8 cellular contexts compared by ENCODE assay signal in genomic region chr11:117315285-117316196, GRCh38. TPM values are rescaled to one million over a fixed set of nuclear protein-coding genes. Genes with fewer than 3 reads are reported as not detected.
DNase-seq lines count a peak whose midpoint lies in the region; ATAC-seq, FAIRE-seq and TF ChIP-seq lines count a peak whose summit lies in the region.

No MANE protein-coding gene starts in this region.

- peak overlapping the region; percentile 77 for H2AFZ ChIP-seq in endothelial cell of umbilical vein (ENCODE audit: low read depth, low read length)

- TF ChIP-seq POLR2A in endothelial cell of umbilical vein (IDR thresholded peaks at IDR 0.05; ENCODE audit: low read depth, low read length), result no peak

- no peaks in the 10 kb centered on the region for H3K27me3 ChIP-seq in endothelial cell of umbilical vein (ENCODE audit: control insufficient read depth in 2 of 2, insufficient read depth in 2 of 2, low read length in 2 of 2)

- no peaks in the 10 kb centered on the region for H3K36me3 ChIP-seq in endothelial cell of umbilical vein (ENCODE audit: control insufficient read depth in 2 of 2, extremely low read depth in 1 of 2, insufficient read depth in 2 of 2, low read length in 2 of 2)

- no peaks in the 10 kb centered on the region for H3K36me3 Mint-ChIP-seq in T-helper 2 cell treated with Interferon-gamma antibody and Interleukin-4, amounts not matched to agents 5 μg/mL and 100 μg/mL, for 36 hours (ENCODE audit: low read depth)
- H3K36me3 Mint-ChIP-seq in natural killer cell treated with Interleukin-12 subunit alpha and Interleukin-12 subunit beta and Interleukin-15 and Interleukin-18, amount 100 ng/mL, for 72 hours, result no peaks in the 10 kb centered on the region

- H3K4me3 ChIP-seq in endothelial cell of umbilical vein (replicated peaks in 1 of 3; ENCODE audit: insufficient read depth in 1 of 3, low read depth in 1 of 3, low read length in 3 of 3), result peak overlapping the region; percentile 3 to 68 (median 41)

- no peaks in the 10 kb centered on the region for H3K9me3 Mint-ChIP-seq in T-helper 2 cell treated with Interferon-gamma antibody and Interleukin-4, amounts not matched to agents 5 μg/mL and 100 μg/mL, for 36 hours
- no peaks in the 10 kb centered on the region for H3K9me3 Mint-ChIP-seq in natural killer cell treated with Interleukin-12 subunit alpha and Interleukin-12 subunit beta and Interleukin-15 and Interleukin-18, amount 100 ng/mL, for 72 hours

- peaks cover 11% of the 10 kb centered on the region for H3K79me2 ChIP-seq in endothelial cell of umbilical vein (ENCODE audit: control insufficient read depth, insufficient read depth, low read length)

- in situ Hi-C loops in GM13976 (cut with MboI; ENCODE audit: low sequenced_read_pairs, unreplicated experiment), result no loop called here

- peaks cover 14% of the 10 kb centered on the region for H3K4me1 ChIP-seq in endothelial cell of umbilical vein (ENCODE audit: control insufficient read depth, extremely low read depth, insufficient read depth, low read length)

- TF ChIP-seq CTCF in GM13976 (IDR thresholded peaks at IDR 0.05; ENCODE audit: borderline replicate concordance, control extremely low read depth, extremely low read depth, insufficient read depth, missing control alignments), result no peak
- TF ChIP-seq CTCF in endothelial cell of umbilical vein (IDR thresholded peaks at IDR 0.05; ENCODE audit: extremely low read depth in 1 of 2, insufficient read depth in 1 of 2, low read depth in 1 of 2, low read length in 2 of 2), result no peak

- H3K4me2 ChIP-seq in endothelial cell of umbilical vein (ENCODE audit: insufficient read depth, low read length), result peak overlapping the region; percentile 85

- H3K9me1 ChIP-seq in endothelial cell of umbilical vein (replicated peaks; ENCODE audit: control insufficient read depth, extremely low read depth, insufficient read depth, low read length), result no peaks in the 10 kb centered on the region

- TSS peak; percentile 34 for BruUV-seq in endothelial cell of umbilical vein (replicated peaks; lab: Mats Ljungman, UMichigan)

- H4K20me1 ChIP-seq in endothelial cell of umbilical vein (replicated peaks; ENCODE audit: control insufficient read depth, extremely low read depth, insufficient read depth, low read length), result no peaks in the 10 kb centered on the region

- H3K9ac ChIP-seq in endothelial cell of umbilical vein (replicated peaks; ENCODE audit: extremely low read depth, insufficient read depth, low read length), result peak overlapping the region; percentile 64

- H3K27me3 Mint-ChIP-seq in T-helper 2 cell treated with Interferon-gamma antibody and Interleukin-4, amounts not matched to agents 5 μg/mL and 100 μg/mL, for 36 hours (ENCODE audit: low read depth), result peaks cover 55% of the 10 kb centered on the region
- H3K27me3 Mint-ChIP-seq in natural killer cell treated with Interleukin-12 subunit alpha and Interleukin-12 subunit beta and Interleukin-15 and Interleukin-18, amount 100 ng/mL, for 72 hours, result peaks cover 34 to 37% of the 10 kb centered on the region in 2 donors

- H3K4me1 Mint-ChIP-seq in T-helper 2 cell treated with Interferon-gamma antibody and Interleukin-4, amounts not matched to agents 5 μg/mL and 100 μg/mL, for 36 hours (ENCODE audit: low read depth), result peaks cover 3% of the 10 kb centered on the region
- peaks cover 0 to 9% of the 10 kb centered on the region in 2 donors for H3K4me1 Mint-ChIP-seq in natural killer cell treated with Interleukin-12 subunit alpha and Interleukin-12 subunit beta and Interleukin-15 and Interleukin-18, amount 100 ng/mL, for 72 hours (ENCODE audit: low read depth in 2 of 2)

- intact Hi-C loops in endothelial cell of umbilical vein (cut with micrococcal nuclease), result loop anchor here (1.0 to 5.0 kb wide), 4 partner anchors 13 to 138 kb away; partner anchors contain the start of genes PCSK7, RNF214 and SIDT2

- dilution Hi-C loops in endothelial cell of umbilical vein (cut with MboI; ENCODE audit: extremely low pct_ligation_motif_present, low sequenced_read_pairs), result no loop called here

- POLR2A ChIA-PET in endothelial cell of umbilical vein (lab: Charles Lee), result no interaction called here

- peak; percentile 65 for DNase-seq in GM13976 (ENCODE audit: low spot score)
- no peak for DNase-seq in T-helper 2 cell treated with Interferon-gamma antibody and Interleukin-4, amounts not matched to agents 5 μg/mL and 100 μg/mL, for 36 hours (ENCODE audit: low spot score)
- peak; percentile 17 for DNase-seq in endothelial cell of umbilical vein (ENCODE audit: low read depth, low spot score)
- no peak for DNase-seq in natural killer cell treated with Interleukin-12 subunit alpha and Interleukin-12 subunit beta and Interleukin-15 and Interleukin-18, amount 100 ng/mL, for 72 hours (ENCODE audit: low spot score)
- DNase-seq in SKM-1 (lab: John Stamatoyannopoulos, UW; ENCODE audit: unreplicated experiment), result no peak
- no peak for DNase-seq in RKO (ENCODE audit: low spot score)

- H3K27ac Mint-ChIP-seq in T-helper 2 cell treated with Interferon-gamma antibody and Interleukin-4, amounts not matched to agents 5 μg/mL and 100 μg/mL, for 36 hours, result no peak overlapping the region
- H3K27ac Mint-ChIP-seq in natural killer cell treated with Interleukin-12 subunit alpha and Interleukin-12 subunit beta and Interleukin-15 and Interleukin-18, amount 100 ng/mL, for 72 hours, result no peak overlapping the region

- ATAC-seq in natural killer cell treated with Interleukin-12 subunit alpha and Interleukin-12 subunit beta and Interleukin-15 and Interleukin-18, amount 100 ng/mL, for 72 hours, result peak; percentile 80 to 81
- ATAC-seq in GM21381 (IDR thresholded peaks at IDR 0.05; ENCODE audit: unreplicated experiment), result no peak
- ATAC-seq in GM19395 (IDR thresholded peaks at IDR 0.05; ENCODE audit: unreplicated experiment), result no peak

- no peaks in the 10 kb centered on the region for H3K9me3 ChIP-seq in endothelial cell of umbilical vein (replicated peaks; ENCODE audit: control insufficient read depth, insufficient read depth, low read length)

- CTCF ChIA-PET in endothelial cell of umbilical vein (lab: Charles Lee), result interaction anchor here (0.7 to 1.5 kb wide), 6 partner anchors 11 to 83 kb away, joined by 3 to 4 read pairs (median 4); partner anchors contain the start of genes CEP164 and RNF214

- FAIRE-seq in endothelial cell of umbilical vein (lab: Jason Lieb, UNC), result peak; percentile 44

- H3K4me3 Mint-ChIP-seq in T-helper 2 cell treated with Interferon-gamma antibody and Interleukin-4, amounts not matched to agents 5 μg/mL and 100 μg/mL, for 36 hours, result peak overlapping the region; percentile 70
- peak overlapping the region; percentile 60 for H3K4me3 Mint-ChIP-seq in natural killer cell treated with Interleukin-12 subunit alpha and Interleukin-12 subunit beta and Interleukin-15 and Interleukin-18, amount 100 ng/mL, for 72 hours

- peak overlapping the region; percentile 34 for H3K27ac ChIP-seq in endothelial cell of umbilical vein (ENCODE audit: insufficient read depth, low read depth, low read length)

TF ChIP-seq in endothelial cell of umbilical vein, 7 proteins besides CTCF, POLR2A, EP300 and RAD21 (continues in another document):
- TF ChIP-seq FOS (IDR thresholded peaks at IDR 0.05; ENCODE audit: borderline replicate concordance, insufficient read depth, low read length) (no peak), POLR2AphosphoS5 (IDR thresholded peaks at IDR 0.05; ENCODE audit: insufficient read depth, low read depth, low read length) (no peak), MYC (IDR thresholded peaks at IDR 0.05; ENCODE audit: low read depth, low read length) (no peak), EZH2 (IDR thresholded peaks at IDR 0.05; ENCODE audit: borderline replicate concordance, low read depth, low read length, severe bottlenecking) (no peak), GATA2 (IDR thresholded peaks at IDR 0.05; ENCODE audit: insufficient read depth, insufficient read length, low read depth, low read length) (no peak)

RNA-seq across cellular contexts. Expression of gene BACE1, which starts 0.5 kb away (rescaled TPM):
- total RNA-seq in endothelial cell of umbilical vein, result 28.8 and 29.3 TPM in 2 replicates
- 28.4 and 29.6 TPM in 2 replicates for polyA plus RNA-seq in endothelial cell of umbilical vein
- polyA plus RNA-seq in endothelial cell of umbilical vein (2011; cell fraction: cytosol; rRNA removed), result 25.5 and 28.1 TPM in 2 replicates
- 37.5 and 46.1 TPM in 2 replicates for polyA plus RNA-seq in endothelial cell of umbilical vein (2011; cell fraction: nucleus; rRNA removed)
- polyA plus RNA-seq in endothelial cell of umbilical vein (2012), result 37.2 and 41.4 TPM in 2 replicates
- 65.3 and 79.4 TPM in 2 replicates for polyA minus RNA-seq in endothelial cell of umbilical vein
- polyA minus RNA-seq in endothelial cell of umbilical vein (2011; cell fraction: cytosol; rRNA and poly(A)+ RNA removed), result 8.1 TPM
- polyA minus RNA-seq in endothelial cell of umbilical vein (2011; cell fraction: nucleus; rRNA and poly(A)+ RNA removed), result 12.7 and 21.8 TPM in 2 replicates
- total RNA-seq in natural killer cell treated with Interleukin-12 subunit alpha and Interleukin-12 subunit beta and Interleukin-15 and Interleukin-18, amount 100 ng/mL, for 72 hours, result under 1 TPM; 0.21 to 0.89 TPM

RNA-seq across cellular contexts. Expression of gene CEP164, which starts 12.1 kb away (rescaled TPM):
- total RNA-seq in endothelial cell of umbilical vein, result 39.5 and 48.4 TPM in 2 replicates
- polyA plus RNA-seq in endothelial cell of umbilical vein, result 21.3 and 22.7 TPM in 2 replicates
- 18.7 and 19.0 TPM in 2 replicates for polyA plus RNA-seq in endothelial cell of umbilical vein (2011; cell fraction: cytosol; rRNA removed)
- 109 and 123 TPM in 2 replicates for polyA plus RNA-seq in endothelial cell of umbilical vein (2011; cell fraction: nucleus; rRNA removed)
- 30.9 and 34.4 TPM in 2 replicates for polyA plus RNA-seq in endothelial cell of umbilical vein (2012)
- polyA minus RNA-seq in endothelial cell of umbilical vein, result 43.5 and 49.1 TPM in 2 replicates
- polyA minus RNA-seq in endothelial cell of umbilical vein (2011; cell fraction: cytosol; rRNA and poly(A)+ RNA removed), result 6.8 TPM
- polyA minus RNA-seq in endothelial cell of umbilical vein (2011; cell fraction: nucleus; rRNA and poly(A)+ RNA removed), result 32.4 and 39.9 TPM in 2 replicates
- total RNA-seq in natural killer cell treated with Interleukin-12 subunit alpha and Interleukin-12 subunit beta and Interleukin-15 and Interleukin-18, amount 100 ng/mL, for 72 hours, result 10 to 100 TPM; 30.1 to 60.8 TPM

RNA-seq across cellular contexts. Expression of gene BACE1-AS, which starts 24.4 kb away (rescaled TPM):
- 6.1 and 7.6 TPM in 2 replicates for total RNA-seq in endothelial cell of umbilical vein
- polyA plus RNA-seq in endothelial cell of umbilical vein, result 8.1 and 9.3 TPM in 2 replicates
- polyA plus RNA-seq in endothelial cell of umbilical vein (2011; cell fraction: cytosol; rRNA removed), result 4.5 and 5.3 TPM in 2 replicates
- 13.0 and 13.3 TPM in 2 replicates for polyA plus RNA-seq in endothelial cell of umbilical vein (2011; cell fraction: nucleus; rRNA removed)
- 4.1 and 5.1 TPM in 2 replicates for polyA plus RNA-seq in endothelial cell of umbilical vein (2012)
- polyA minus RNA-seq in endothelial cell of umbilical vein, result 12.8 and 15.6 TPM in 2 replicates
- polyA minus RNA-seq in endothelial cell of umbilical vein (2011; cell fraction: cytosol; rRNA and poly(A)+ RNA removed), result 3.2 TPM
- 7.8 and 10.6 TPM in 2 replicates for polyA minus RNA-seq in endothelial cell of umbilical vein (2011; cell fraction: nucleus; rRNA and poly(A)+ RNA removed)
- total RNA-seq in natural killer cell treated with Interleukin-12 subunit alpha and Interleukin-12 subunit beta and Interleukin-15 and Interleukin-18, amount 100 ng/mL, for 72 hours, result 1 to 10 TPM; 4.2 to 6.9 TPM

Comparison
In these comparisons a context has a peak if more than half of its experiments do, and no peak if none do; other contexts are left out.
1. DNase-seq: peak in GM13976 (single experiment) and endothelial cell of umbilical vein (single experiment); none in T-helper 2 cell treated with Interferon-gamma antibody and Interleukin-4, amounts not matched to agents 5 μg/mL and 100 μg/mL, for 36 hours (single experiment), natural killer cell treated with Interleukin-12 subunit alpha and Interleukin-12 subunit beta and Interleukin-15 and Interleukin-18, amount 100 ng/mL, for 72 hours (single experiment), SKM-1 (single experiment) and RKO (single experiment).
2. ATAC-seq: peak in natural killer cell treated with Interleukin-12 subunit alpha and Interleukin-12 subunit beta and Interleukin-15 and Interleukin-18, amount 100 ng/mL, for 72 hours (2 of 2); none in GM21381 (single experiment) and GM19395 (single experiment).
3. RNA of gene BACE1, which starts 0.5 kb away (total RNA-seq): 28.8 to 29.3 TPM in endothelial cell of umbilical vein; 0.21 to 0.89 TPM in natural killer cell treated with Interleukin-12 subunit alpha and Interleukin-12 subunit beta and Interleukin-15 and Interleukin-18, amount 100 ng/mL, for 72 hours; every median in the first group is over 10 times any median in the second.